Comparison of ENCODE assay signal across 22 cellular contexts in genomic region chr1:2850502-2850901, GRCh38. TPM values are rescaled to one million over a fixed set of nuclear protein-coding genes. Genes with fewer than 3 reads are reported as not detected.
A peak's percentile ranks its signal among the peaks of the same experiment; 100 is the strongest.
DNase-seq lines count a peak whose midpoint lies in the region; ATAC-seq, FAIRE-seq and TF ChIP-seq lines count a peak whose summit lies in the region.
"Had no signal": no experiment of that assay in that cellular context is flagged by ENCODE, and none has a peak within 500 bp of the region (broad histone marks: within the 10 kb centered on the region; RNA-seq: fewer than 3 reads in every experiment).

No MANE protein-coding gene starts in this region.

- no peak overlapping the region for H3K27ac Mint-ChIP-seq in natural killer cell treated with Interleukin-12 subunit alpha and Interleukin-12 subunit beta and Interleukin-15 and Interleukin-18, amount 100 ng/mL, for 72 hours
- no peak overlapping the region for H3K27ac Mint-ChIP-seq in natural killer cell

- H3K9me3 Mint-ChIP-seq in natural killer cell treated with Interleukin-12 subunit alpha and Interleukin-12 subunit beta and Interleukin-15 and Interleukin-18, amount 100 ng/mL, for 72 hours, result no peaks in the 10 kb centered on the region
- no peaks in the 10 kb centered on the region for H3K9me3 Mint-ChIP-seq in natural killer cell

- no peaks in the 10 kb centered on the region for H3K79me2 ChIP-seq in K562 (ENCODE audit: control insufficient read depth, insufficient read depth, low read length)

- CTCF ChIA-PET in K562 (lab: Yijun Ruan, JAX; ENCODE audit: low intra/inter-chr PET ratio), result no interaction called here

- H2AFZ ChIP-seq in K562 (ENCODE audit: low read depth, low read length), result no peak overlapping the region
- H2AFZ ChIP-seq: GM23248 had no signal

- H3K27me3 ChIP-seq in K562 (ENCODE audit: control insufficient read depth in 2 of 2, insufficient read depth in 2 of 2, low read length in 2 of 2) (peaks cover 7 to 44% of the 10 kb centered on the region in 2 experiments; a peak in 3 of 5 replicates), lower lobe of right lung (ENCODE audit: low read depth) (peaks cover 19% of the 10 kb centered on the region), spleen (replicated peaks in 1 of 7) (peaks cover 0 to 75% (median 4%) of the 10 kb centered on the region in 7 donors)

- in situ Hi-C loops in K562 (cut with MboI), result no loop called here

- no peaks in the 10 kb centered on the region for H3K9me3 ChIP-seq in K562 (replicated peaks; ENCODE audit: control insufficient read depth, insufficient read depth, low read depth, low read length)
- H3K9me3 ChIP-seq in lower lobe of right lung, result no peaks in the 10 kb centered on the region
- no peaks in the 10 kb centered on the region for H3K9me3 ChIP-seq in spleen

- intact Hi-C loops in natural killer cell (cut with micrococcal nuclease) (no loop called here), K562 (cut with micrococcal nuclease) (no loop called here), lower lobe of right lung (cut with DNase I) (no loop called here), spleen (cut with DNase I; ENCODE audit: low total_unique reads) (no loop called here)

- no peak overlapping the region for H3K4me2 ChIP-seq in K562 (ENCODE audit: insufficient read depth, low read length)

- H3K4me3 Mint-ChIP-seq in natural killer cell treated with Interleukin-12 subunit alpha and Interleukin-12 subunit beta and Interleukin-15 and Interleukin-18, amount 100 ng/mL, for 72 hours, result no peak overlapping the region
- H3K4me3 Mint-ChIP-seq in natural killer cell, result no peak overlapping the region
- H3K4me3 Mint-ChIP-seq: CD4-positive, alpha-beta memory T cell had no signal

- no peaks in the 10 kb centered on the region for H3K9me1 ChIP-seq in K562 (ENCODE audit: control insufficient read depth, insufficient read depth, low read length)

- no peak for TF ChIP-seq RAD21 in K562 (CRISPR knock-in tag; conservative IDR thresholded peaks at IDR 0.05 in 1 of 2, IDR thresholded peaks at IDR 0.05 in 1 of 2)

- no peaks in the 10 kb centered on the region for H3K36me3 ChIP-seq in K562 (ENCODE audit: control insufficient read depth, insufficient read depth, low read length)
- no peaks in the 10 kb centered on the region for H3K36me3 ChIP-seq in lower lobe of right lung
- H3K36me3 ChIP-seq in spleen, result no peaks in the 10 kb centered on the region

- BruUV-seq in K562 (replicated peaks; lab: Mats Ljungman, UMichigan), result no TSS peak

- H4K20me1 ChIP-seq in K562 (replicated peaks; ENCODE audit: control insufficient read depth, insufficient read depth, low read length), result 0 out of 2 replicates have a peak, but pooled peaks cover 4% of the 10 kb centered on the region

- no peak for ATAC-seq in natural killer cell treated with Interleukin-12 subunit alpha and Interleukin-12 subunit beta and Interleukin-15 and Interleukin-18, amount 100 ng/mL, for 72 hours
- ATAC-seq in natural killer cell, result no peak
- ATAC-seq in K562, result no peak
- ATAC-seq in lower lobe of right lung, result no peak
- no peak for ATAC-seq in HG03045 (IDR thresholded peaks at IDR 0.05; ENCODE audit: unreplicated experiment)

- H3K4me1 Mint-ChIP-seq in natural killer cell treated with Interleukin-12 subunit alpha and Interleukin-12 subunit beta and Interleukin-15 and Interleukin-18, amount 100 ng/mL, for 72 hours (ENCODE audit: low read depth in 2 of 2), result no peaks in the 10 kb centered on the region
- no peaks in the 10 kb centered on the region for H3K4me1 Mint-ChIP-seq in natural killer cell

- peaks cover 16 to 20% of the 10 kb centered on the region in 2 donors for H3K27me3 Mint-ChIP-seq in natural killer cell treated with Interleukin-12 subunit alpha and Interleukin-12 subunit beta and Interleukin-15 and Interleukin-18, amount 100 ng/mL, for 72 hours
- peaks cover 16 to 32% of the 10 kb centered on the region in 2 donors for H3K27me3 Mint-ChIP-seq in natural killer cell (ENCODE audit: low read depth in 2 of 2)

- POLR2A ChIA-PET in K562 (lab: Yijun Ruan, JAX), result no interaction called here

- TF ChIP-seq POLR2A in K562 (conservative IDR thresholded peaks at IDR 0.05) (no peak), spleen (IDR thresholded peaks at IDR 0.05) (no peak), GM12891 (IDR thresholded peaks at IDR 0.05; ENCODE audit: low read depth, low read length) (no peak)

- FAIRE-seq in K562 (lab: Jason Lieb, UNC), result no peak
- no peak for FAIRE-seq in GM12891 (lab: Jason Lieb, UNC)
- FAIRE-seq: GM12892, H1 had no signal

- H3K4me3 ChIP-seq in K562 (no peak overlapping the region), lower lobe of right lung (no peak overlapping the region), spleen (no peak overlapping the region)
- H3K4me3 ChIP-seq: GM23248 had no signal

- H3K9ac ChIP-seq in K562 (ENCODE audit: insufficient read depth in 1 of 2, low read depth in 2 of 2, low read length in 2 of 2), result no peak overlapping the region
- H3K9ac ChIP-seq: GM23248 had no signal

- no peaks in the 10 kb centered on the region for H3K36me3 Mint-ChIP-seq in natural killer cell treated with Interleukin-12 subunit alpha and Interleukin-12 subunit beta and Interleukin-15 and Interleukin-18, amount 100 ng/mL, for 72 hours
- H3K36me3 Mint-ChIP-seq in natural killer cell, result no peaks in the 10 kb centered on the region
- H3K36me3 Mint-ChIP-seq: CD4-positive, alpha-beta memory T cell had no signal

- no peak for TF ChIP-seq CTCF in natural killer cell (IDR thresholded peaks at IDR 0.05)
- no peak for TF ChIP-seq CTCF in K562 (IDR thresholded peaks at IDR 0.05 in 2 of 3, conservative IDR thresholded peaks at IDR 0.05 in 1 of 3; ENCODE audit: insufficient read depth in 2 of 3, low read depth in 1 of 3, low read length in 3 of 3)
- TF ChIP-seq CTCF in lower lobe of right lung (IDR thresholded peaks at IDR 0.05), result no peak
- no peak for TF ChIP-seq CTCF in spleen (IDR thresholded peaks at IDR 0.05 in 8 of 11, conservative IDR thresholded peaks at IDR 0.05 in 3 of 11)

- WGBS in K562 (ENCODE audit: insufficient coverage, low coverage, missing lambda C conversion rate), result 2% methylated on average over 17 of the region's 17 CpGs
- WGBS in spleen, 5 donors, result 68 to 84% (median 77%) methylated on average over 15 to 17 of the region's 17 CpGs

- TF ChIP-seq EP300 in K562 (IDR thresholded peaks at IDR 0.05; ENCODE audit: low read length), result no peak

- H3K4me1 ChIP-seq in K562 (replicated peaks in 1 of 2; ENCODE audit: control insufficient read depth in 2 of 2, insufficient read depth in 2 of 2, low read length in 2 of 2) (peaks cover 0 to 4% of the 10 kb centered on the region in 2 experiments; a peak in 1 of 5 replicates), lower lobe of right lung (no peaks in the 10 kb centered on the region), spleen (no peaks in the 10 kb centered on the region)

- H3K27ac ChIP-seq in K562 (ENCODE audit: extremely low read depth, low read depth, low read length) (no peak overlapping the region), lower lobe of right lung (no peak overlapping the region), spleen (no peak overlapping the region)
- H3K27ac ChIP-seq: GM23248 had no signal

- peak; percentile 42 for DNase-seq in natural killer cell treated with Interleukin-12 subunit alpha and Interleukin-12 subunit beta and Interleukin-15 and Interleukin-18, amount 100 ng/mL, for 72 hours (ENCODE audit: low spot score)
- no peak for DNase-seq in natural killer cell
- DNase-seq in K562 (ENCODE audit: extremely low read depth in 1 of 4, low spot score in 3 of 4), result no peak
- DNase-seq in lower lobe of right lung, result peak; percentile 33
- peak; percentile 62 for DNase-seq in spleen
- DNase-seq in GM12891 (ENCODE audit: insufficient read length, low spot score), result no peak
- DNase-seq in effector CD4-positive, alpha-beta T cell, result no peak
- DNase-seq: C1 segment of cervical spinal cord; Calu3; CD4-positive, alpha-beta memory T cell; COR-L47; DMS53; DMS79 treated with DMSO at 0.1 percent for 48 hours; GF-D8; GM23248; H7; HCEC 1CT had no signal

TF ChIP-seq in K562, 482 proteins besides CTCF, POLR2A, EP300 and RAD21:
- 0 out of 2 replicates have a peak, but pooled peaks have one; percentile 73 for TF ChIP-seq HDAC6 (IDR thresholded peaks at IDR 0.05; ENCODE audit: low read depth, low read length)
- TF ChIP-seq SREBF1 (IDR thresholded peaks at IDR 0.05; ENCODE audit: borderline replicate concordance, low read depth, low read length), result no peak

TF ChIP-seq in GM12891, 5 proteins besides CTCF, POLR2A, EP300 and RAD21:
- TF ChIP-seq SPI1 (IDR thresholded peaks at IDR 0.05; ENCODE audit: low read depth, low read length) (no peak), POLR2AphosphoS5 (IDR thresholded peaks at IDR 0.05; ENCODE audit: low read depth, low read length) (no peak), POU2F2 (IDR thresholded peaks at IDR 0.05; ENCODE audit: low read depth, low read length) (no peak), PAX5 (IDR thresholded peaks at IDR 0.05; ENCODE audit: insufficient read depth, low read length, severe bottlenecking) (no peak), TAF1 (IDR thresholded peaks at IDR 0.05; ENCODE audit: low read depth, low read length) (no peak)

RNA-seq across cellular contexts. Expression of gene TTC34, which starts 49.0 kb away (rescaled TPM):
- total RNA-seq in natural killer cell treated with Interleukin-12 subunit alpha and Interleukin-12 subunit beta and Interleukin-15 and Interleukin-18, amount 100 ng/mL, for 72 hours, result under 1 TPM; 0.40 to 0.56 TPM
- total RNA-seq in natural killer cell (1 to 10 TPM in 2 of 3 donors, under 1 TPM in 1; 0.80 to 1.4 (median 1.2) TPM), K562 (2014; rRNA removed) (0.05 and 0.08 TPM in 2 replicates), K562 (2014; rRNA removed; fragmentation: Illumina TruSeq; extraction: Trizol) (0.03 and 0.04 TPM in 2 replicates), K562 (2015; rRNA removed; fragmentation: Illumina TruSeq; extraction: Trizol) (0.07 and 0.08 TPM in 2 replicates), K562 (2021) (0.31 and 0.38 TPM in 2 replicates), lower lobe of right lung (2.6 TPM), spleen (1 to 10 TPM in 6 of 7 donors, under 1 TPM in 1; 0.64 to 2.8 (median 1.8) TPM)
- total RNA-seq in K562 (2011; cell fraction: chromatin; rRNA removed; ENCODE audit: low replicate concordance), result 0.42 and 1.5 TPM in 2 replicates
- 1.8 and 2.0 TPM in 2 replicates for total RNA-seq in K562 (2011; cell fraction: nucleolus; rRNA removed)
- 1.3 and 1.5 TPM in 2 replicates for total RNA-seq in K562 (2011; cell fraction: nucleoplasm; rRNA removed)
- polyA plus RNA-seq in K562 (2011; rRNA removed) (0.04 and 0.08 TPM in 2 replicates), K562 (2014; fragmentation: Illumina TruSeq; extraction: Trizol) (0.03 TPM in 2 replicates), K562 (2014; fragmentation: Nextera tagmentation; extraction: Ambion mirVana) (not detected), K562 (2014; rRNA removed) (0.09 and 0.28 TPM in 2 replicates), spleen (under 1 TPM; 0.09 to 0.51 (median 0.13) TPM)
- polyA plus RNA-seq in K562 (2011; cell fraction: cytosol; rRNA removed), result not detected in 2 replicates
- 0.69 and 0.88 TPM in 2 replicates for polyA plus RNA-seq in K562 (2011; cell fraction: nucleus; rRNA removed)
- 0.08 and 0.24 TPM in 2 replicates for polyA plus RNA-seq in K562 (2012)
- polyA minus RNA-seq in K562 (2011; rRNA and poly(A)+ RNA removed), result 0.14 and 0.18 TPM in 2 replicates
- 0.19 TPM in 1 of 2 replicates, not detected in the other for polyA minus RNA-seq in K562 (2011; cell fraction: cytosol; rRNA and poly(A)+ RNA removed)
- polyA minus RNA-seq in K562 (2011; cell fraction: nucleus; rRNA and poly(A)+ RNA removed), result 1.3 and 1.9 TPM in 2 replicates
- 0.23 TPM for polyA plus RNA-seq in GM12891 (2012; ENCODE audit: low read depth, missing spikeins)
- total RNA-seq: A172, Daoy had no signal

Comparison
In these comparisons a context has a peak if more than half of its experiments do, and no peak if none do; other contexts are left out.
1. DNase-seq: peak in natural killer cell treated with Interleukin-12 subunit alpha and Interleukin-12 subunit beta and Interleukin-15 and Interleukin-18, amount 100 ng/mL, for 72 hours (single experiment), lower lobe of right lung (single experiment) and spleen (single experiment); none in natural killer cell (single experiment), K562 (0 of 4), GM12891 (single experiment) and effector CD4-positive, alpha-beta T cell (single experiment).